ENCODE assay signal across 21 cellular contexts in genomic region chr11:134294664-134295063, GRCh38. TPM values are rescaled to one million over a fixed set of nuclear protein-coding genes. Genes with fewer than 3 reads are reported as not detected.
DNase-seq lines count a peak whose midpoint lies in the region; ATAC-seq, FAIRE-seq and TF ChIP-seq lines count a peak whose summit lies in the region.
"Had no signal": no experiment of that assay in that cellular context is flagged by ENCODE, and none has a peak within 500 bp of the region (broad histone marks: within the 10 kb centered on the region; RNA-seq: fewer than 3 reads in every experiment).

No MANE protein-coding gene starts in this region.

- no peak overlapping the region for H3K27ac Mint-ChIP-seq in activated CD4-positive, alpha-beta T cell treated with anti-CD3 and anti-CD28 coated beads for 36 hours
- H3K27ac Mint-ChIP-seq in activated T-helper 17 cell treated with anti-CD3 and anti-CD28 coated beads, Interleukin-2, amount 50 U/mL, for 72 hours: no peak overlapping the region
- H3K27ac Mint-ChIP-seq in stimulated activated effector memory CD8-positive, alpha-beta T cell treated with anti-CD3 and anti-CD28 coated beads, Interleukin-12 subunit alpha, Interleukin-12 subunit beta, amount 100 ng/mL, for 72 hours: no peak overlapping the region
- H3K27ac Mint-ChIP-seq: B cell; CD4-positive, alpha-beta T cell; CD8-positive, alpha-beta T cell had no signal

- POLR2A ChIA-PET in activated CD4-positive, alpha-beta T cell treated with anti-CD3 and anti-CD28 coated beads for 36 hours (lab: Charles Lee): no interaction called here

- H3K36me3 ChIP-seq in ascending aorta: no peaks in the 10 kb centered on the region
- H3K36me3 ChIP-seq: BLaER1 treated with 17β-estradiol and CSF1 and Interleukin-3, amounts not matched to agents 10 nM and 100 nM had no signal

- H3K27ac ChIP-seq in ascending aorta: no peak overlapping the region
- H3K27ac ChIP-seq: 22Rv1; A549; BLaER1 treated with 17β-estradiol and CSF1 and Interleukin-3, amounts not matched to agents 10 nM and 100 nM; C4-2B had no signal

- no peak for DNase-seq in activated CD4-positive, alpha-beta T cell treated with anti-CD3 and anti-CD28 coated beads for 36 hours
- no peak for DNase-seq in activated CD4-positive, alpha-beta T cell treated with anti-CD3 and anti-CD28 coated beads, Interleukin-2, amount 50 U/mL, for 4 hours
- DNase-seq in D721Med (ENCODE audit: insufficient read length, low spot score): no peak
- no peak for DNase-seq in stimulated activated effector memory CD8-positive, alpha-beta T cell treated with anti-CD3 and anti-CD28 coated beads, Interleukin-12 subunit alpha, Interleukin-12 subunit beta, amount 100 ng/mL, for 72 hours (ENCODE audit: low spot score in 2 of 2)
- DNase-seq in ascending aorta (ENCODE audit: low spot score in 2 of 2): no peak
- DNase-seq: AML-193; CD4-positive, alpha-beta T cell; CD8-positive, alpha-beta T cell; DMS79 treated with DMSO at 0.1 percent for 48 hours; GF-D8 had no signal

- no peaks in the 10 kb centered on the region for H3K27me3 Mint-ChIP-seq in activated CD4-positive, alpha-beta T cell treated with anti-CD3 and anti-CD28 coated beads for 36 hours
- no peaks in the 10 kb centered on the region for H3K27me3 Mint-ChIP-seq in activated T-helper 17 cell treated with anti-CD3 and anti-CD28 coated beads, Interleukin-2, amount 50 U/mL, for 72 hours
- H3K27me3 Mint-ChIP-seq: CD4-positive, alpha-beta T cell had no signal

- H3K9me3 Mint-ChIP-seq in activated CD4-positive, alpha-beta T cell treated with anti-CD3 and anti-CD28 coated beads for 36 hours (ENCODE audit: low read depth): no peaks in the 10 kb centered on the region
- H3K9me3 Mint-ChIP-seq in activated T-helper 17 cell treated with anti-CD3 and anti-CD28 coated beads, Interleukin-2, amount 50 U/mL, for 72 hours: no peaks in the 10 kb centered on the region
- no peaks in the 10 kb centered on the region for H3K9me3 Mint-ChIP-seq in stimulated activated effector memory CD8-positive, alpha-beta T cell treated with anti-CD3 and anti-CD28 coated beads, Interleukin-12 subunit alpha, Interleukin-12 subunit beta, amount 100 ng/mL, for 72 hours
- H3K9me3 Mint-ChIP-seq: CD4-positive, alpha-beta T cell; CD8-positive, alpha-beta T cell had no signal

- H3K4me3 Mint-ChIP-seq in activated CD4-positive, alpha-beta T cell treated with anti-CD3 and anti-CD28 coated beads for 36 hours: no peak overlapping the region
- H3K4me3 Mint-ChIP-seq in activated T-helper 17 cell treated with anti-CD3 and anti-CD28 coated beads, Interleukin-2, amount 50 U/mL, for 72 hours: peak overlapping the region; percentile 9
- no peak overlapping the region for H3K4me3 Mint-ChIP-seq in stimulated activated effector memory CD8-positive, alpha-beta T cell treated with anti-CD3 and anti-CD28 coated beads, Interleukin-12 subunit alpha, Interleukin-12 subunit beta, amount 100 ng/mL, for 72 hours
- H3K4me3 Mint-ChIP-seq: B cell; CD4-positive, alpha-beta T cell; CD8-positive, alpha-beta T cell had no signal

- peak; percentile 63 for ATAC-seq in activated CD4-positive, alpha-beta T cell treated with anti-CD3 and anti-CD28 coated beads for 36 hours
- ATAC-seq in activated T-helper 17 cell treated with anti-CD3 and anti-CD28 coated beads, Interleukin-2, amount 50 U/mL, for 72 hours (replicated peaks): peak; percentile 79
- ATAC-seq in stimulated activated effector memory CD8-positive, alpha-beta T cell treated with anti-CD3 and anti-CD28 coated beads, Interleukin-12 subunit alpha, Interleukin-12 subunit beta, amount 100 ng/mL, for 72 hours: peak; percentile 96
- ATAC-seq in HG03439 (IDR thresholded peaks at IDR 0.05; ENCODE audit: unreplicated experiment) (no peak), GM18517 (IDR thresholded peaks at IDR 0.05; ENCODE audit: unreplicated experiment) (no peak)
- ATAC-seq: A549; CD8-positive, alpha-beta T cell had no signal

- H3K4me3 ChIP-seq in ascending aorta: no peak overlapping the region
- H3K4me3 ChIP-seq: A549; BLaER1 treated with 17β-estradiol and CSF1 and Interleukin-3, amounts not matched to agents 10 nM and 100 nM had no signal

- H3K27me3 ChIP-seq in ascending aorta: no peaks in the 10 kb centered on the region
- H3K27me3 ChIP-seq: BLaER1 treated with 17β-estradiol and CSF1 and Interleukin-3, amounts not matched to agents 10 nM and 100 nM had no signal

- H3K9me3 ChIP-seq in ascending aorta: no peaks in the 10 kb centered on the region
- H3K9me3 ChIP-seq: A549; BLaER1 treated with 17β-estradiol and CSF1 and Interleukin-3, amounts not matched to agents 10 nM and 100 nM had no signal

- intact Hi-C loops in activated CD4-positive, alpha-beta T cell treated with anti-CD3 and anti-CD28 coated beads for 36 hours (cut with DNase I, micrococcal nuclease): no loop called here
- intact Hi-C loops in ascending aorta (cut with DNase I): no loop called here

- no peaks in the 10 kb centered on the region for H3K4me1 ChIP-seq in ascending aorta
- H3K4me1 ChIP-seq: A549 had no signal

- TF ChIP-seq CTCF in D721Med (IDR thresholded peaks at IDR 0.05; ENCODE audit: insufficient read depth, missing control alignments) (no peak), ascending aorta (IDR thresholded peaks at IDR 0.05) (no peak)

- H3K4me1 Mint-ChIP-seq in activated CD4-positive, alpha-beta T cell treated with anti-CD3 and anti-CD28 coated beads for 36 hours: no peaks in the 10 kb centered on the region
- no peaks in the 10 kb centered on the region for H3K4me1 Mint-ChIP-seq in activated T-helper 17 cell treated with anti-CD3 and anti-CD28 coated beads, Interleukin-2, amount 50 U/mL, for 72 hours
- peaks cover 7% of the 10 kb centered on the region for H3K4me1 Mint-ChIP-seq in stimulated activated effector memory CD8-positive, alpha-beta T cell treated with anti-CD3 and anti-CD28 coated beads, Interleukin-12 subunit alpha, Interleukin-12 subunit beta, amount 100 ng/mL, for 72 hours
- H3K4me1 Mint-ChIP-seq: B cell had no signal

- FAIRE-seq in D721Med (lab: Jason Lieb, UNC): peak; percentile 11
- FAIRE-seq: A549, G401.6, GM12891 had no signal

- CTCF ChIA-PET in activated CD4-positive, alpha-beta T cell treated with anti-CD3 and anti-CD28 coated beads for 36 hours (lab: Charles Lee): no interaction called here

- H3K36me3 Mint-ChIP-seq in activated CD4-positive, alpha-beta T cell treated with anti-CD3 and anti-CD28 coated beads for 36 hours (ENCODE audit: low read depth): peaks cover 6% of the 10 kb centered on the region
- peaks cover 5% of the 10 kb centered on the region for H3K36me3 Mint-ChIP-seq in activated T-helper 17 cell treated with anti-CD3 and anti-CD28 coated beads, Interleukin-2, amount 50 U/mL, for 72 hours (ENCODE audit: low read depth)
- peaks cover 4% of the 10 kb centered on the region for H3K36me3 Mint-ChIP-seq in stimulated activated effector memory CD8-positive, alpha-beta T cell treated with anti-CD3 and anti-CD28 coated beads, Interleukin-12 subunit alpha, Interleukin-12 subunit beta, amount 100 ng/mL, for 72 hours
- H3K36me3 Mint-ChIP-seq: CD8-positive, alpha-beta T cell had no signal

RNA-seq across cellular contexts. Expression of gene GLB1L3, which starts 18.5 kb away (rescaled TPM):
- total RNA-seq in activated CD4-positive, alpha-beta T cell treated with anti-CD3 and anti-CD28 coated beads for 36 hours: 10 to 100 TPM; 11.7 to 12.2 TPM
- total RNA-seq in activated T-helper 17 cell treated with anti-CD3 and anti-CD28 coated beads, Interleukin-2, amount 50 U/mL, for 72 hours: 10 to 100 TPM; 10.9 to 15.7 TPM
- not detected for total RNA-seq in ascending aorta
- total RNA-seq: A172, B cell had no signal

RNA-seq across cellular contexts. Expression of gene GLB1L2, which starts 37.1 kb away (rescaled TPM):
- 1 to 10 TPM; 3.9 to 4.2 TPM for total RNA-seq in activated CD4-positive, alpha-beta T cell treated with anti-CD3 and anti-CD28 coated beads for 36 hours
- total RNA-seq in activated T-helper 17 cell treated with anti-CD3 and anti-CD28 coated beads, Interleukin-2, amount 50 U/mL, for 72 hours: 1 to 10 TPM; 2.0 to 4.0 TPM
- total RNA-seq in ascending aorta: 1.7 TPM

RNA-seq across cellular contexts. Expression of gene ACAD8, which starts 41.3 kb away (rescaled TPM):
- 10 to 100 TPM; 12.4 to 16.6 TPM for total RNA-seq in activated CD4-positive, alpha-beta T cell treated with anti-CD3 and anti-CD28 coated beads for 36 hours
- 10 to 100 TPM; 22.8 to 23.7 TPM for total RNA-seq in activated T-helper 17 cell treated with anti-CD3 and anti-CD28 coated beads, Interleukin-2, amount 50 U/mL, for 72 hours
- total RNA-seq in ascending aorta: 28.6 TPM

RNA-seq across cellular contexts. Expression of gene THYN1, which starts 41.5 kb away (rescaled TPM):
- 10 to 100 TPM; 75.5 to 89.5 TPM for total RNA-seq in activated CD4-positive, alpha-beta T cell treated with anti-CD3 and anti-CD28 coated beads for 36 hours
- 10 to 100 TPM; 72.7 to 81.0 TPM for total RNA-seq in activated T-helper 17 cell treated with anti-CD3 and anti-CD28 coated beads, Interleukin-2, amount 50 U/mL, for 72 hours
- total RNA-seq in ascending aorta: 19.8 TPM

Comparison
In these comparisons a context has a peak if more than half of its experiments do, and no peak if none do; other contexts are left out.
1. ATAC-seq: peak in activated CD4-positive, alpha-beta T cell treated with anti-CD3 and anti-CD28 coated beads for 36 hours (single experiment), activated T-helper 17 cell treated with anti-CD3 and anti-CD28 coated beads, Interleukin-2, amount 50 U/mL, for 72 hours (single experiment) and stimulated activated effector memory CD8-positive, alpha-beta T cell treated with anti-CD3 and anti-CD28 coated beads, Interleukin-12 subunit alpha, Interleukin-12 subunit beta, amount 100 ng/mL, for 72 hours (single experiment); none in HG03439 (single experiment) and GM18517 (single experiment).
2. RNA of gene GLB1L3, which starts 18.5 kb away (total RNA-seq): 10.9 to 15.7 TPM in activated T-helper 17 cell treated with anti-CD3 and anti-CD28 coated beads, Interleukin-2, amount 50 U/mL, for 72 hours and 11.7 to 12.2 TPM in activated CD4-positive, alpha-beta T cell treated with anti-CD3 and anti-CD28 coated beads for 36 hours; not detected in ascending aorta (single experiment); every median in the first group is over 10 times any median in the second.